In the genomic region with DNA sequence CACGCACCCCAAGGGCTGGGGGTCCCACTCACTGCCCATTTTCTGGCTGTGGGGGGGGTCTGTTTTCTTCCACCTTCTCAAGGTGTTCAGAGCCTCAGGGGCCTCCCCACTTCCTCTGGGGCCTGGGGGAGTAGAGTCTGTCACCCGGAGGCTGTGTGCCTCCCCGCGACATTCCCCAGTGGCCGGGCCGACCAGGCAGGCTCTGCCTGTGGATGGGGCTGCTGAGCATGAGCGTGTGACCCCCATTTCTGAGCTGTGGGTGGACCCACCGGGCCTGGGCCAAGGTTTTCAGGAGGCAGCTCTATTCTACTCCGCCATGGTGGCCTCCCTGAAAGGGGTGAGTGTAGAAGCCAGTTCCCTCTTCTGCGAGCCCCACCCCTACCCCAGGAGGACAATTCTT, we compare ENCODE assay signal across 1 cellular context.
TF ChIP-seq lines count a peak whose summit lies in the region.

No MANE protein-coding gene starts in this region.

TF ChIP-seq in GM23338, 12 proteins besides CTCF, POLR2A, EP300 and RAD21 (continued from another document):
- TF ChIP-seq, protein P1, sequence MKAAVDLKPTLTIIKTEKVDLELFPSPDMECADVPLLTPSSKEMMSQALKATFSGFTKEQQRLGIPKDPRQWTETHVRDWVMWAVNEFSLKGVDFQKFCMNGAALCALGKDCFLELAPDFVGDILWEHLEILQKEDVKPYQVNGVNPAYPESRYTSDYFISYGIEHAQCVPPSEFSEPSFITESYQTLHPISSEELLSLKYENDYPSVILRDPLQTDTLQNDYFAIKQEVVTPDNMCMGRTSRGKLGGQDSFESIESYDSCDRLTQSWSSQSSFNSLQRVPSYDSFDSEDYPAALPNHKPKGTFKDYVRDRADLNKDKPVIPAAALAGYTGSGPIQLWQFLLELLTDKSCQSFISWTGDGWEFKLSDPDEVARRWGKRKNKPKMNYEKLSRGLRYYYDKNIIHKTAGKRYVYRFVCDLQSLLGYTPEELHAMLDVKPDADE (IDR thresholded peaks at IDR 0.05) = no peak
